Comparison of ENCODE assay signal across 1 cellular context in genomic region chr3:23916886-23917815, GRCh38.
TF ChIP-seq lines count a peak whose summit lies in the region.

Gene NKIRAS1, minus strand, starts transcription at chr3:23916990. Its CDS starts 6,086 bp downstream, at chr3:23910904.
Gene RPL15, plus strand, starts transcription at chr3:23917132. Its CDS starts 728 bp downstream, at chr3:23917860.

TF ChIP-seq in GM12878, 131 proteins besides CTCF, POLR2A, EP300 and RAD21 (continued from another document and continues in another):
- TF ChIP-seq ZBTB40 (IDR thresholded peaks at IDR 0.05; ENCODE audit: borderline replicate concordance) (peak; percentile 88), PAX8 (IDR thresholded peaks at IDR 0.05) (peak; percentile 78; the same call in 1 of the 2 replicates), EED (IDR thresholded peaks at IDR 0.05; ENCODE audit: low read depth) (0 out of 2 replicates have a peak, but pooled peaks have one; percentile 27), ZBTB11 (CRISPR knock-in tag; IDR thresholded peaks at IDR 0.05) (no peak; the same call in 1 of the 2 replicates), SPI1 (IDR thresholded peaks at IDR 0.05; ENCODE audit: borderline replicate concordance, insufficient read depth, low read depth, low read length) (peak; percentile 54; the same call in 1 of the 2 replicates), CBX3 (IDR thresholded peaks at IDR 0.05; ENCODE audit: borderline replicate concordance, low read depth) (no peak), SUPT20H (IDR thresholded peaks at IDR 0.05; ENCODE audit: borderline replicate concordance, control insufficient read depth, low read depth, low read length) (no peak), ZBED1 (IDR thresholded peaks at IDR 0.05; ENCODE audit: borderline replicate concordance) (peak; percentile 92), USF2 (IDR thresholded peaks at IDR 0.05; ENCODE audit: borderline replicate concordance, low read depth, low read length) (no peak), CREM (IDR thresholded peaks at IDR 0.05; ENCODE audit: low read depth) (peak; percentile 82; the same call in 1 of the 2 replicates), NRF1 (conservative IDR thresholded peaks at IDR 0.05; ENCODE audit: low read depth, low read length) (no peak), TAF1 (IDR thresholded peaks at IDR 0.05; ENCODE audit: borderline replicate concordance, low read depth, low read length) (peak; percentile 99), HDGF (IDR thresholded peaks at IDR 0.05) (no peak; the same call in 1 of the 2 replicates), ATF7 (IDR thresholded peaks at IDR 0.05; ENCODE audit: low read depth) (peak; percentile 72), RBBP5 (conservative IDR thresholded peaks at IDR 0.05) (peak; percentile 94), ASH2L (IDR thresholded peaks at IDR 0.05; ENCODE audit: borderline replicate concordance, low read depth) (0 out of 2 replicates have a peak, but pooled peaks have one; percentile 92), NR2F1 (conservative IDR thresholded peaks at IDR 0.05) (0 out of 2 replicates have a peak, but pooled peaks have one; percentile 10), CBX5 (IDR thresholded peaks at IDR 0.05; ENCODE audit: low read depth) (0 out of 2 replicates have a peak, but pooled peaks have one; percentile 78), SUZ12 (IDR thresholded peaks at IDR 0.05; ENCODE audit: unreplicated experiment) (no peak), ZSCAN29 (IDR thresholded peaks at IDR 0.05) (0 out of 2 replicates have a peak, but pooled peaks have one; percentile 39), NR2C2 (IDR thresholded peaks at IDR 0.05; ENCODE audit: borderline replicate concordance, control insufficient read depth, insufficient read length, low read depth) (no peak), WRNIP1 (IDR thresholded peaks at IDR 0.05; ENCODE audit: borderline replicate concordance, low read depth, low read length) (no peak), ESRRA (IDR thresholded peaks at IDR 0.05; ENCODE audit: low read length) (no peak), SP1 (IDR thresholded peaks at IDR 0.05; ENCODE audit: low read depth, low read length) (peak; percentile 73), NBN (IDR thresholded peaks at IDR 0.05) (peak; percentile 98), RCOR1 (conservative IDR thresholded peaks at IDR 0.05; ENCODE audit: low read depth, low read length) (0 out of 2 replicates have a peak, but pooled peaks have one; percentile 27), CHD4 (IDR thresholded peaks at IDR 0.05) (no peak), SREBF2 (IDR thresholded peaks at IDR 0.05; ENCODE audit: low read length) (no peak; the same call in 1 of the 2 replicates), GATAD2B (conservative IDR thresholded peaks at IDR 0.05; ENCODE audit: low read depth) (0 out of 2 replicates have a peak, but pooled peaks have one; percentile 25), EGR1 (IDR thresholded peaks at IDR 0.05; ENCODE audit: borderline replicate concordance in 1 of 2, low read depth in 2 of 2, low read length in 2 of 2) (peak in 1 of 2 experiments; percentile 74; a peak in 2 of 3 replicates), STAT1 (conservative IDR thresholded peaks at IDR 0.05) (peak; percentile 39), PML (IDR thresholded peaks at IDR 0.05; ENCODE audit: low read length) (peak; percentile 100), JUND (IDR thresholded peaks at IDR 0.05; ENCODE audit: low read depth, low read length) (no peak), REST (IDR thresholded peaks at IDR 0.05; ENCODE audit: low read depth, low read length) (peak; percentile 50; the same call in 1 of the 2 replicates), NFYA (IDR thresholded peaks at IDR 0.05; ENCODE audit: borderline replicate concordance, low read depth, low read length) (no peak), TCF7 (IDR thresholded peaks at IDR 0.05; ENCODE audit: borderline replicate concordance) (0 out of 2 replicates have a peak, but pooled peaks have one; percentile 33)
- TF ChIP-seq, protein P1, sequence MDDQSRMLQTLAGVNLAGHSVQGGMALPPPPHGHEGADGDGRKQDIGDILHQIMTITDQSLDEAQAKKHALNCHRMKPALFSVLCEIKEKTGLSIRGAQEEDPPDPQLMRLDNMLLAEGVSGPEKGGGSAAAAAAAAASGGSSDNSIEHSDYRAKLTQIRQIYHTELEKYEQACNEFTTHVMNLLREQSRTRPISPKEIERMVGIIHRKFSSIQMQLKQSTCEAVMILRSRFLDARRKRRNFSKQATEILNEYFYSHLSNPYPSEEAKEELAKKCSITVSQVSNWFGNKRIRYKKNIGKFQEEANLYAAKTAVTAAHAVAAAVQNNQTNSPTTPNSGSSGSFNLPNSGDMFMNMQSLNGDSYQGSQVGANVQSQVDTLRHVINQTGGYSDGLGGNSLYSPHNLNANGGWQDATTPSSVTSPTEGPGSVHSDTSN (IDR thresholded peaks at IDR 0.05; ENCODE audit: insufficient replicate concordance, low read depth, low read length) = no peak
- TF ChIP-seq, protein P2, sequence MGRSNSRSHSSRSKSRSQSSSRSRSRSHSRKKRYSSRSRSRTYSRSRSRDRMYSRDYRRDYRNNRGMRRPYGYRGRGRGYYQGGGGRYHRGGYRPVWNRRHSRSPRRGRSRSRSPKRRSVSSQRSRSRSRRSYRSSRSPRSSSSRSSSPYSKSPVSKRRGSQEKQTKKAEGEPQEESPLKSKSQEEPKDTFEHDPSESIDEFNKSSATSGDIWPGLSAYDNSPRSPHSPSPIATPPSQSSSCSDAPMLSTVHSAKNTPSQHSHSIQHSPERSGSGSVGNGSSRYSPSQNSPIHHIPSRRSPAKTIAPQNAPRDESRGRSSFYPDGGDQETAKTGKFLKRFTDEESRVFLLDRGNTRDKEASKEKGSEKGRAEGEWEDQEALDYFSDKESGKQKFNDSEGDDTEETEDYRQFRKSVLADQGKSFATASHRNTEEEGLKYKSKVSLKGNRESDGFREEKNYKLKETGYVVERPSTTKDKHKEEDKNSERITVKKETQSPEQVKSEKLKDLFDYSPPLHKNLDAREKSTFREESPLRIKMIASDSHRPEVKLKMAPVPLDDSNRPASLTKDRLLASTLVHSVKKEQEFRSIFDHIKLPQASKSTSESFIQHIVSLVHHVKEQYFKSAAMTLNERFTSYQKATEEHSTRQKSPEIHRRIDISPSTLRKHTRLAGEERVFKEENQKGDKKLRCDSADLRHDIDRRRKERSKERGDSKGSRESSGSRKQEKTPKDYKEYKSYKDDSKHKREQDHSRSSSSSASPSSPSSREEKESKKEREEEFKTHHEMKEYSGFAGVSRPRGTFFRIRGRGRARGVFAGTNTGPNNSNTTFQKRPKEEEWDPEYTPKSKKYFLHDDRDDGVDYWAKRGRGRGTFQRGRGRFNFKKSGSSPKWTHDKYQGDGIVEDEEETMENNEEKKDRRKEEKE (IDR thresholded peaks at IDR 0.05) = no peak
- TF ChIP-seq, protein P3, sequence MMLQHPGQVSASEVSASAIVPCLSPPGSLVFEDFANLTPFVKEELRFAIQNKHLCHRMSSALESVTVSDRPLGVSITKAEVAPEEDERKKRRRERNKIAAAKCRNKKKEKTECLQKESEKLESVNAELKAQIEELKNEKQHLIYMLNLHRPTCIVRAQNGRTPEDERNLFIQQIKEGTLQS (IDR thresholded peaks at IDR 0.05; ENCODE audit: borderline replicate concordance, extremely low read depth, low read depth, low read length) = no peak
- TF ChIP-seq, protein P4, sequence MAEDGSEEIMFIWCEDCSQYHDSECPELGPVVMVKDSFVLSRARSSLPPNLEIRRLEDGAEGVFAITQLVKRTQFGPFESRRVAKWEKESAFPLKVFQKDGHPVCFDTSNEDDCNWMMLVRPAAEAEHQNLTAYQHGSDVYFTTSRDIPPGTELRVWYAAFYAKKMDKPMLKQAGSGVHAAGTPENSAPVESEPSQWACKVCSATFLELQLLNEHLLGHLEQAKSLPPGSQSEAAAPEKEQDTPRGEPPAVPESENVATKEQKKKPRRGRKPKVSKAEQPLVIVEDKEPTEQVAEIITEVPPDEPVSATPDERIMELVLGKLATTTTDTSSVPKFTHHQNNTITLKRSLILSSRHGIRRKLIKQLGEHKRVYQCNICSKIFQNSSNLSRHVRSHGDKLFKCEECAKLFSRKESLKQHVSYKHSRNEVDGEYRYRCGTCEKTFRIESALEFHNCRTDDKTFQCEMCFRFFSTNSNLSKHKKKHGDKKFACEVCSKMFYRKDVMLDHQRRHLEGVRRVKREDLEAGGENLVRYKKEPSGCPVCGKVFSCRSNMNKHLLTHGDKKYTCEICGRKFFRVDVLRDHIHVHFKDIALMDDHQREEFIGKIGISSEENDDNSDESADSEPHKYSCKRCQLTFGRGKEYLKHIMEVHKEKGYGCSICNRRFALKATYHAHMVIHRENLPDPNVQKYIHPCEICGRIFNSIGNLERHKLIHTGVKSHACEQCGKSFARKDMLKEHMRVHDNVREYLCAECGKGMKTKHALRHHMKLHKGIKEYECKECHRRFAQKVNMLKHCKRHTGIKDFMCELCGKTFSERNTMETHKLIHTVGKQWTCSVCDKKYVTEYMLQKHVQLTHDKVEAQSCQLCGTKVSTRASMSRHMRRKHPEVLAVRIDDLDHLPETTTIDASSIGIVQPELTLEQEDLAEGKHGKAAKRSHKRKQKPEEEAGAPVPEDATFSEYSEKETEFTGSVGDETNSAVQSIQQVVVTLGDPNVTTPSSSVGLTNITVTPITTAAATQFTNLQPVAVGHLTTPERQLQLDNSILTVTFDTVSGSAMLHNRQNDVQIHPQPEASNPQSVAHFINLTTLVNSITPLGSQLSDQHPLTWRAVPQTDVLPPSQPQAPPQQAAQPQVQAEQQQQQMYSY (CRISPR knock-in tag; IDR thresholded peaks at IDR 0.05) = no peak
